In genomic region chr6:13559251-13559650, GRCh38 we compare ENCODE assay signal across 2 cellular contexts.
TF ChIP-seq lines count a peak whose summit lies in the region.

No MANE protein-coding gene starts in this region.

TF ChIP-seq in SK-N-SH, 30 proteins besides CTCF, POLR2A, EP300 and RAD21 (continued from another document):
- TF ChIP-seq PBX3 (IDR thresholded peaks at IDR 0.05) (no peak), FOSL2 (IDR thresholded peaks at IDR 0.05; ENCODE audit: borderline replicate concordance, low read depth) (no peak), JUND (IDR thresholded peaks at IDR 0.05) (no peak), REST (IDR thresholded peaks at IDR 0.05; ENCODE audit: low read depth, low read length) (no peak), NFIC (IDR thresholded peaks at IDR 0.05; ENCODE audit: borderline replicate concordance) (no peak), SIN3A (IDR thresholded peaks at IDR 0.05; ENCODE audit: borderline replicate concordance, low read depth, low read length) (no peak), YY1 (IDR thresholded peaks at IDR 0.05; ENCODE audit: low read depth) (no peak)

TF ChIP-seq in SK-N-SH treated with all-trans-retinoic acid at 6 μM for 48 hours, 23 proteins besides CTCF, POLR2A, EP300 and RAD21 (continued from another document):
- TF ChIP-seq SNAI2 (CRISPR knock-in tag; IDR thresholded peaks at IDR 0.05) (no peak), ZFP30 (CRISPR knock-in tag; IDR thresholded peaks at IDR 0.05) (no peak), ISL1 (CRISPR knock-in tag; IDR thresholded peaks at IDR 0.05) (no peak), TSHZ2 (CRISPR knock-in tag; IDR thresholded peaks at IDR 0.05) (no peak)
